In genomic region chr6:89360415-89360999, GRCh38 we compare ENCODE assay signal across 11 cellular contexts. TPM values are rescaled to one million over a fixed set of nuclear protein-coding genes. Genes with fewer than 3 reads are reported as not detected.
DNase-seq lines count a peak whose midpoint lies in the region; ATAC-seq and TF ChIP-seq lines count a peak whose summit lies in the region.
"Had no signal": no experiment of that assay in that cellular context is flagged by ENCODE, and none has a peak within 500 bp of the region (broad histone marks: within the 10 kb centered on the region; RNA-seq: fewer than 3 reads in every experiment).

No MANE protein-coding gene starts in this region.

- H3K36me3 ChIP-seq in SU-DHL-6 (ENCODE audit: low read length) = 0 out of 2 replicates have a peak, but pooled peaks cover 2% of the 10 kb centered on the region
- no peaks in the 10 kb centered on the region for H3K36me3 ChIP-seq in ascending aorta

- peak; percentile 54 for ATAC-seq in HG02884 (IDR thresholded peaks at IDR 0.05; ENCODE audit: unreplicated experiment)
- ATAC-seq in stimulated activated memory B cell treated with anti-CD40 and anti-IgM and Interleukin-4, amounts not matched to agents 10 μg/mL and 1 μg/mL and 100 μg/mL, for 72 hours = no peak

- H3K9me2 ChIP-seq in SU-DHL-6 (replicated peaks; ENCODE audit: insufficient read depth, low read length) = no peaks in the 10 kb centered on the region

- peak overlapping the region; percentile 24 for H3K4me2 ChIP-seq in SU-DHL-6 (ENCODE audit: low read depth, low read length, poor library complexity, severe bottlenecking)

- peak overlapping the region; percentile 63 for H3K27ac ChIP-seq in SU-DHL-6 (ENCODE audit: low read depth, low read length)
- H3K27ac ChIP-seq in ascending aorta = no peak overlapping the region

- no peaks in the 10 kb centered on the region for H4K20me1 ChIP-seq in SU-DHL-6 (ENCODE audit: low read depth, low read length)

- DNase-seq in activated CD4-positive, alpha-beta T cell treated with anti-CD3 and anti-CD28 coated beads, Interleukin-2, amount 10 ng/mL, durations not matched to agents 24 days and 14 days = no peak
- no peak for DNase-seq in activated CD4-positive, alpha-beta T cell treated with anti-CD3 and anti-CD28 coated beads, Interleukin-2, amount 50 U/mL, for 1 hour
- DNase-seq in HPDE6-E6E7 (ENCODE audit: extremely low spot score) (no peak), ascending aorta (ENCODE audit: low spot score in 2 of 2) (no peak), pons (ENCODE audit: low spot score) (no peak)
- DNase-seq: anterior cingulate cortex, NCI-H2227 treated with DMSO at 0.1 percent for 48 hours had no signal

- H3K9me3 ChIP-seq in SU-DHL-6 (ENCODE audit: insufficient read depth, low read length) (no peaks in the 10 kb centered on the region), ascending aorta (no peaks in the 10 kb centered on the region)

- H3F3A ChIP-seq in SU-DHL-6 (ENCODE audit: insufficient read depth) = peaks cover 52% of the 10 kb centered on the region

- H3K36me3 Mint-ChIP-seq in activated CD4-positive, alpha-beta T cell treated with anti-CD3 and anti-CD28 coated beads, Interleukin-2, amount 10 ng/mL, durations not matched to agents 24 days and 14 days (ENCODE audit: low read depth) = no peaks in the 10 kb centered on the region
- H3K36me3 Mint-ChIP-seq in stimulated activated memory B cell treated with anti-CD40 and anti-IgM and Interleukin-4, amounts not matched to agents 10 μg/mL and 1 μg/mL and 100 μg/mL, for 72 hours = no peaks in the 10 kb centered on the region

- H3K27ac Mint-ChIP-seq in activated CD4-positive, alpha-beta T cell treated with anti-CD3 and anti-CD28 coated beads, Interleukin-2, amount 10 ng/mL, durations not matched to agents 24 days and 14 days = peak overlapping the region; percentile 72
- peak overlapping the region; percentile 66 for H3K27ac Mint-ChIP-seq in stimulated activated memory B cell treated with anti-CD40 and anti-IgM and Interleukin-4, amounts not matched to agents 10 μg/mL and 1 μg/mL and 100 μg/mL, for 72 hours
- H3K27ac Mint-ChIP-seq: nephron had no signal

- no peak overlapping the region for H3K9ac ChIP-seq in SU-DHL-6 (ENCODE audit: low read length)

- no peaks in the 10 kb centered on the region for H3K9me3 Mint-ChIP-seq in activated CD4-positive, alpha-beta T cell treated with anti-CD3 and anti-CD28 coated beads, Interleukin-2, amount 10 ng/mL, durations not matched to agents 24 days and 14 days
- H3K9me3 Mint-ChIP-seq in stimulated activated memory B cell treated with anti-CD40 and anti-IgM and Interleukin-4, amounts not matched to agents 10 μg/mL and 1 μg/mL and 100 μg/mL, for 72 hours = peaks cover 3% of the 10 kb centered on the region
- H3K9me3 Mint-ChIP-seq: nephron had no signal

- peaks cover 48% of the 10 kb centered on the region for H3K4me1 Mint-ChIP-seq in activated CD4-positive, alpha-beta T cell treated with anti-CD3 and anti-CD28 coated beads, Interleukin-2, amount 10 ng/mL, durations not matched to agents 24 days and 14 days
- H3K4me1 Mint-ChIP-seq in stimulated activated memory B cell treated with anti-CD40 and anti-IgM and Interleukin-4, amounts not matched to agents 10 μg/mL and 1 μg/mL and 100 μg/mL, for 72 hours = peaks cover 58% of the 10 kb centered on the region

- H3K27me3 Mint-ChIP-seq in activated CD4-positive, alpha-beta T cell treated with anti-CD3 and anti-CD28 coated beads, Interleukin-2, amount 10 ng/mL, durations not matched to agents 24 days and 14 days = no peaks in the 10 kb centered on the region
- no peaks in the 10 kb centered on the region for H3K27me3 Mint-ChIP-seq in stimulated activated memory B cell treated with anti-CD40 and anti-IgM and Interleukin-4, amounts not matched to agents 10 μg/mL and 1 μg/mL and 100 μg/mL, for 72 hours

- H2AFZ ChIP-seq in SU-DHL-6 (ENCODE audit: low read depth, low read length, severe bottlenecking) = no peak overlapping the region

- peak overlapping the region; percentile 39 for H3K4me3 Mint-ChIP-seq in activated CD4-positive, alpha-beta T cell treated with anti-CD3 and anti-CD28 coated beads, Interleukin-2, amount 10 ng/mL, durations not matched to agents 24 days and 14 days
- H3K4me3 Mint-ChIP-seq in stimulated activated memory B cell treated with anti-CD40 and anti-IgM and Interleukin-4, amounts not matched to agents 10 μg/mL and 1 μg/mL and 100 μg/mL, for 72 hours = peak overlapping the region; percentile 0
- H3K4me3 Mint-ChIP-seq: nephron had no signal

- H3K4me3 ChIP-seq in SU-DHL-6 (ENCODE audit: insufficient read depth, low read length, poor library complexity, severe bottlenecking) (no peak overlapping the region), ascending aorta (no peak overlapping the region)

- no peak for TF ChIP-seq CTCF in SU-DHL-6 (IDR thresholded peaks at IDR 0.05; ENCODE audit: insufficient read depth, low read length, poor library complexity, severe bottlenecking)
- no peak for TF ChIP-seq CTCF in ascending aorta (IDR thresholded peaks at IDR 0.05)

- H3K79me2 ChIP-seq in SU-DHL-6 (ENCODE audit: insufficient read depth, low read length) = no peaks in the 10 kb centered on the region; the same call in 1 of the 2 replicates

- no peaks in the 10 kb centered on the region for H3K4me1 ChIP-seq in ascending aorta

- H3K27me3 ChIP-seq in SU-DHL-6 (ENCODE audit: low read length) (no peaks in the 10 kb centered on the region), ascending aorta (no peaks in the 10 kb centered on the region)

- intact Hi-C loops in activated CD4-positive, alpha-beta T cell treated with anti-CD3 and anti-CD28 coated beads, Interleukin-2, amount 10 ng/mL, durations not matched to agents 24 days and 14 days (cut with micrococcal nuclease) = loop anchor here (1.0 to 2.0 kb wide), 3 partner anchors 10 to 62 kb away; no protein-coding TSS in a partner anchor
- intact Hi-C loops in ascending aorta (cut with DNase I) = no loop called here

RNA-seq across cellular contexts. Expression of gene UBE2J1, which starts 8.0 kb away (rescaled TPM):
- total RNA-seq in activated CD4-positive, alpha-beta T cell treated with anti-CD3 and anti-CD28 coated beads, Interleukin-2, amount 10 ng/mL, durations not matched to agents 24 days and 14 days = 31.6 and 33.5 TPM in 2 replicates
- 29.5 TPM for total RNA-seq in ascending aorta

RNA-seq across cellular contexts. Expression of gene GABRR2, which starts 45.4 kb away (rescaled TPM):
- 0.19 and 1.0 TPM in 2 replicates for total RNA-seq in activated CD4-positive, alpha-beta T cell treated with anti-CD3 and anti-CD28 coated beads, Interleukin-2, amount 10 ng/mL, durations not matched to agents 24 days and 14 days
- 0.32 TPM for total RNA-seq in ascending aorta

RNA-seq across cellular contexts. Expression of gene RRAGD, which starts 51.6 kb away (rescaled TPM):
- total RNA-seq in activated CD4-positive, alpha-beta T cell treated with anti-CD3 and anti-CD28 coated beads, Interleukin-2, amount 10 ng/mL, durations not matched to agents 24 days and 14 days = 10.6 and 10.9 TPM in 2 replicates
- 9.2 TPM for total RNA-seq in ascending aorta
